8 cellular contexts compared by ENCODE assay signal in the genomic region with DNA sequence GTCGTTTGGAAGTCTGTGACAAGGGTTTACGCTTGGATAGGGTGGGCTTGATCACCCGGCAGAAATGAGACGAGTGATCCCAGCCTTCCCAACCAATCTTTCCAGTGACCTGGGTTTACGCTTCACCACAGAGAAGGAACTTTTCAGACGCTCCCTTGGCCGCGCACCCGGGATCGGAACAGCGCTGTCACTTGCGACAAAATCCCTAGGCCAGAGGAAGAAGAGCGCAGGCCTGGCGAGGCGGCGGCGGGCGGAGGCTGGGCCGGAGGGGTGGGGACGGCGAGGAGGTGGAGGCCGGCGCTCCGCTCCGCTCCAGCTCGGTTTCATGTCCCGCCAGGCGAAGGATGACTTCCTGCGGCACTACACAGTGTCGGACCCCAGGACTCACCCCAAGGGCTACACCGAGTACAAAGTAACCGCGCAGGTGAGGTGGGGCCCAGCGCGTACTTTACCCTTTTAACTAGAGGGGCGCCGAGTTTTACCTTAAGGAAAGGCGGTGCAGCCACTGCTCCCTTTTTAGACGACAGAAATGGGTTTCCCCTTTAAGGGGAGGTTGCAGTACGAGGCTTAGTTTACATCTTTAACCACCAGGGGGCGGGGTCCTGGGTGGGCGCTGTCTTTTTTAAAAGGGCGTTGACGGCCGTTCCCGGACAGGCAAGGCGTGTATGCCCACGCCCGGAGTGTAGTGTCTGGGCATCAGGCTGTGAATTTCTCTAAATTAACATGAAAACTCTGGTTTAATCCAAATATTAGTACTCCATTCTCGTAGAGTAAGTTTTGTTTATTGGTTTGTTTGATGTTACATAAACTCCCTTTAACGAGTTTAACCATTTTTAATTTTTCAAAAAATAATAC. TPM values are rescaled to one million over a fixed set of nuclear protein-coding genes. Genes with fewer than 3 reads are reported as not detected.
DNase-seq lines count a peak whose midpoint lies in the region; ATAC-seq and TF ChIP-seq lines count a peak whose summit lies in the region.

A gene with protein sequence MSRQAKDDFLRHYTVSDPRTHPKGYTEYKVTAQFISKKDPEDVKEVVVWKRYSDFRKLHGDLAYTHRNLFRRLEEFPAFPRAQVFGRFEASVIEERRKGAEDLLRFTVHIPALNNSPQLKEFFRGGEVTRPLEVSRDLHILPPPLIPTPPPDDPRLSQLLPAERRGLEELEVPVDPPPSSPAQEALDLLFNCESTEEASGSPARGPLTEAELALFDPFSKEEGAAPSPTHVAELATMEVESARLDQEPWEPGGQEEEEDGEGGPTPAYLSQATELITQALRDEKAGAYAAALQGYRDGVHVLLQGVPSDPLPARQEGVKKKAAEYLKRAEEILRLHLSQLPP (plus strand): TSS at position 227 of the 855 bp plus-strand sequence. CDS start 99 bp downstream, at position 326.

- H3K14ac ChIP-seq in mesenchymal stem cell (ENCODE audit: low read length in 2 of 2), result no peak within 1 kb of the TSS

- H3K27ac ChIP-seq in mesenchymal stem cell (ENCODE audit: low read length, poor library complexity, severe bottlenecking), result peak within 1 kb of the TSS; percentile 97

- peak within 1 kb of the TSS in 1 of 2 experiments; percentile 95 for H2BK12ac ChIP-seq in mesenchymal stem cell (ENCODE audit: low read length in 2 of 2)

- peaks cover 13 to 18% of the 10 kb centered on the region in 2 experiments for H3K36me3 ChIP-seq in mesenchymal stem cell (ENCODE audit: control insufficient read depth in 1 of 2, insufficient read depth in 2 of 2, low read depth in 1 of 2, low read length in 2 of 2)

- H3K23ac ChIP-seq in mesenchymal stem cell (ENCODE audit: low read length in 2 of 2), result peak within 1 kb of the TSS in 1 of 2 experiments; percentile 42

- peaks cover 10 to 15% of the 10 kb centered on the region in 2 donors for H3K4me1 Mint-ChIP-seq in effector memory CD8-positive, alpha-beta T cell (ENCODE audit: low read depth in 2 of 2)

- TF ChIP-seq CTCF in GM20000 (IDR thresholded peaks at IDR 0.05; ENCODE audit: extremely low read depth, missing control alignments), result no peak

- peak within 1 kb of the TSS; percentile 81 for H2AFZ ChIP-seq in mesenchymal stem cell (ENCODE audit: low read depth, low read length)

- CTCF ChIA-PET in activated CD8-positive, alpha-beta memory T cell treated with anti-CD3 and anti-CD28 coated beads for 36 hours (lab: Charles Lee), result interaction anchor here (1.0 to 2.7 kb wide), 6 partner anchors 10 to 180 kb away, joined by 3 to 19 read pairs (median 4); a partner anchor contains a TSS

- no peak within 1 kb of the TSS for H2AK5ac ChIP-seq in mesenchymal stem cell (ENCODE audit: low read length, severe bottlenecking)

- no peak within 1 kb of the TSS for H2BK5ac ChIP-seq in mesenchymal stem cell (ENCODE audit: low read depth, low read length, poor library complexity, severe bottlenecking)

- peak; percentile 93 for ATAC-seq in effector memory CD8-positive, alpha-beta T cell (replicated peaks)

- peak within 1 kb of the TSS; percentile 95 for H4K8ac ChIP-seq in mesenchymal stem cell (ENCODE audit: low read length)

- H3K79me1 ChIP-seq in mesenchymal stem cell (replicated peaks; ENCODE audit: low read length, poor library complexity, severe bottlenecking), result peaks cover 17% of the 10 kb centered on the region

- H3K27me3 Mint-ChIP-seq in effector memory CD8-positive, alpha-beta T cell, result no peaks in the 10 kb centered on the region

- DNase-seq in COR-L47 (lab: John Stamatoyannopoulos, UW), result peak; percentile 96
- peak; percentile 93 for DNase-seq in GM20000 (ENCODE audit: low spot score)
- DNase-seq in HT-29 (ENCODE audit: low spot score), result peak; percentile 99
- DNase-seq in NK-92 treated with Interleukin-12 subunit alpha and Interleukin-12 subunit beta, amount 100 ng/mL, for 24 hours (lab: John Stamatoyannopoulos, UW), result peak; percentile 85
- DNase-seq in effector memory CD8-positive, alpha-beta T cell, result peak; percentile 87 to 92 (median 90)
- DNase-seq in mesenchymal stem cell, result peak; percentile 97
- peak; percentile 75 for DNase-seq in stimulated activated CD8-positive, alpha-beta memory T cell treated with anti-CD3 and anti-CD28 coated beads, Interleukin-12 subunit alpha, Interleukin-12 subunit beta, amount 100 ng/mL, for 4 hours (ENCODE audit: low read depth)

- H3K27me3 ChIP-seq in mesenchymal stem cell (ENCODE audit: control insufficient read depth in 1 of 2, insufficient read depth in 1 of 2, low read length in 2 of 2), result no peaks in the 10 kb centered on the region

- peak within 1 kb of the TSS; percentile 98 to 99 for H3K18ac ChIP-seq in mesenchymal stem cell (ENCODE audit: low read depth in 1 of 2, low read length in 2 of 2)

- H3K4me3 ChIP-seq in mesenchymal stem cell (ENCODE audit: insufficient read depth in 1 of 2, low read depth in 1 of 2, low read length in 2 of 2), result peak within 1 kb of the TSS; percentile 84

- H3K9ac ChIP-seq in mesenchymal stem cell (ENCODE audit: low read length), result peak within 1 kb of the TSS; percentile 87

- no peak within 1 kb of the TSS for H4K91ac ChIP-seq in mesenchymal stem cell (ENCODE audit: low read length)

- peak within 1 kb of the TSS in 1 of 2 experiments; percentile 87 for H3K4ac ChIP-seq in mesenchymal stem cell (ENCODE audit: low read depth in 1 of 2, low read length in 2 of 2)

- POLR2A ChIA-PET in activated CD8-positive, alpha-beta memory T cell treated with anti-CD3 and anti-CD28 coated beads for 36 hours (lab: Charles Lee), result interaction anchor here (0.5 to 1.0 kb wide), 2 partner anchors 12 to 89 kb away, joined by 3 to 6 read pairs; no protein-coding TSS in a partner anchor

- WGBS in mesenchymal stem cell, result under 1% methylated on average over 42 of the region's 51 CpGs

- peak within 1 kb of the TSS; percentile 74 to 76 for H3K4me3 Mint-ChIP-seq in effector memory CD8-positive, alpha-beta T cell

- no peaks in the 10 kb centered on the region for H3K9me3 Mint-ChIP-seq in effector memory CD8-positive, alpha-beta T cell

- H3K4me2 ChIP-seq in mesenchymal stem cell (ENCODE audit: low read length, poor library complexity, severe bottlenecking), result peak within 1 kb of the TSS; percentile 84

- peak within 1 kb of the TSS; percentile 99 for H2BK15ac ChIP-seq in mesenchymal stem cell (ENCODE audit: low read depth, poor library complexity, severe bottlenecking)

- peaks cover 14% of the 10 kb centered on the region for H3K36me3 Mint-ChIP-seq in effector memory CD8-positive, alpha-beta T cell (ENCODE audit: insufficient read depth)

- peak within 1 kb of the TSS; percentile 68 for H2BK120ac ChIP-seq in mesenchymal stem cell (ENCODE audit: low read depth, low read length)

- H3K4me1 ChIP-seq in mesenchymal stem cell (ENCODE audit: control insufficient read depth, insufficient read depth, low read depth, low read length), result peaks cover 2% of the 10 kb centered on the region

- H3K27ac Mint-ChIP-seq in effector memory CD8-positive, alpha-beta T cell, result peak within 1 kb of the TSS in 1 of 2 donors; percentile 76

- H3K9me3 ChIP-seq in mesenchymal stem cell (ENCODE audit: control insufficient read depth, low read length), result no peaks in the 10 kb centered on the region

RNA-seq across cellular contexts. Expression of the gene that starts here (rescaled TPM):
- total RNA-seq in HT-29 (2014; rRNA removed; shearing (Covaris generic)), result 26.5 and 36.1 TPM in 2 replicates
- 10 to 100 TPM; 13.7 to 15.2 TPM for total RNA-seq in activated CD8-positive, alpha-beta memory T cell treated with anti-CD3 and anti-CD28 coated beads for 36 hours
- 18.5 TPM for polyA plus RNA-seq in mesenchymal stem cell (2013, experiment 1 of 2)
- polyA plus RNA-seq in mesenchymal stem cell (2013, experiment 2 of 2), result 17.5 TPM

Comparison
In these comparisons a context has a peak if more than half of its experiments do, and no peak if none do; other contexts are left out.
1. Peak in every context shown above with its lines: DNase-seq, ATAC-seq, H3K4me3 ChIP-seq and H3K27ac ChIP-seq.